Comparison of ENCODE assay signal across 1 cellular context in the genomic region with DNA sequence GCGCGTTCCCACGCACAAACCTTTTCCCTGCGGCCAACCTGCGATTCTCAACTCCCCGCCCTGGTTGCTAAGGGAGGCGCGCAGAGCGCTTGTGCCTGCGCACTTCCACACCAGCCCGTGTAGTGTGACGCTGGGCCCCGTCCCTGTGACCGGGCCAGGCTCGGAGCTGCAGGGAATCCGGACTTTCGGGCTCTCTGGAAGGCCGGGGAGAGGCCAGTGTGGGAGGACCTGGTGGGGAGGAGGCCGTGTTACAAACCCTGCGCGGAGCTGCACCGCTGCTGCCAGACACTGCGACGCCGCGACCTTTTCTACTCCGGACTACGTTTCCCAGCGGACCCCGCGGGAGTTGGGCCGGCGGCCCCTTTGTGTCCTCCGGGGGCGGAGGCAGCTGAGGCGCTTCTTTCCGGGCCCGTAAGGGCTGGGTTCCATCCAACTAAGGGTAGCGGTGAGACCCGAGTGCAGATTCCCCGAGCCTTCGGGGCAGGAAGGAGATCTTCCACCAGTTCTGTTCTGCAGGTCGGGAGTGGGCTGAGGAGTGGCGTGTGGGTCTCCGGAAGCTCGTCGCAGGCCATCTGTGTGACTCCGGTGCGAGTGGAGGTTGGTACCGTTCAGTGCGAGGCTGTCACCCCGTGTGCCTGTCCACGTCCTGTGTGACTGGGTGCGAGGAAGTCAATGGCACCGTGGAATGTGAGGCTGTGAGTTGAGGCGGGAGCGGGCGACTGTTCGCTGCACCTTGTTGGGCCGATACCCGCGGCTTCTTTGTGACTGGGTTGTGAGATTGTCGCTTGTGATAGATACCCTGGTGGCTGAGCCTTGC.
TF ChIP-seq lines count a peak whose summit lies in the region.

A gene (plus strand): TSS at position 396 of the 817 bp plus-strand sequence. CDS start 999 bp downstream, outside the sequence.

TF ChIP-seq in SK-N-SH, 30 proteins besides CTCF, POLR2A, EP300 and RAD21 (continued from another document):
- TF ChIP-seq, protein P1, sequence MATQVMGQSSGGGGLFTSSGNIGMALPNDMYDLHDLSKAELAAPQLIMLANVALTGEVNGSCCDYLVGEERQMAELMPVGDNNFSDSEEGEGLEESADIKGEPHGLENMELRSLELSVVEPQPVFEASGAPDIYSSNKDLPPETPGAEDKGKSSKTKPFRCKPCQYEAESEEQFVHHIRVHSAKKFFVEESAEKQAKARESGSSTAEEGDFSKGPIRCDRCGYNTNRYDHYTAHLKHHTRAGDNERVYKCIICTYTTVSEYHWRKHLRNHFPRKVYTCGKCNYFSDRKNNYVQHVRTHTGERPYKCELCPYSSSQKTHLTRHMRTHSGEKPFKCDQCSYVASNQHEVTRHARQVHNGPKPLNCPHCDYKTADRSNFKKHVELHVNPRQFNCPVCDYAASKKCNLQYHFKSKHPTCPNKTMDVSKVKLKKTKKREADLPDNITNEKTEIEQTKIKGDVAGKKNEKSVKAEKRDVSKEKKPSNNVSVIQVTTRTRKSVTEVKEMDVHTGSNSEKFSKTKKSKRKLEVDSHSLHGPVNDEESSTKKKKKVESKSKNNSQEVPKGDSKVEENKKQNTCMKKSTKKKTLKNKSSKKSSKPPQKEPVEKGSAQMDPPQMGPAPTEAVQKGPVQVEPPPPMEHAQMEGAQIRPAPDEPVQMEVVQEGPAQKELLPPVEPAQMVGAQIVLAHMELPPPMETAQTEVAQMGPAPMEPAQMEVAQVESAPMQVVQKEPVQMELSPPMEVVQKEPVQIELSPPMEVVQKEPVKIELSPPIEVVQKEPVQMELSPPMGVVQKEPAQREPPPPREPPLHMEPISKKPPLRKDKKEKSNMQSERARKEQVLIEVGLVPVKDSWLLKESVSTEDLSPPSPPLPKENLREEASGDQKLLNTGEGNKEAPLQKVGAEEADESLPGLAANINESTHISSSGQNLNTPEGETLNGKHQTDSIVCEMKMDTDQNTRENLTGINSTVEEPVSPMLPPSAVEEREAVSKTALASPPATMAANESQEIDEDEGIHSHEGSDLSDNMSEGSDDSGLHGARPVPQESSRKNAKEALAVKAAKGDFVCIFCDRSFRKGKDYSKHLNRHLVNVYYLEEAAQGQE (IDR thresholded peaks at IDR 0.05; ENCODE audit: low read depth, low read length): no peak
- TF ChIP-seq MXI1 (IDR thresholded peaks at IDR 0.05; ENCODE audit: low read depth, low read length) (peak; percentile 86), TEAD4 (IDR thresholded peaks at IDR 0.05; ENCODE audit: borderline replicate concordance, insufficient read depth) (no peak), NRF1 (IDR thresholded peaks at IDR 0.05; ENCODE audit: low read depth, low read length) (peak; percentile 55), RCOR1 (IDR thresholded peaks at IDR 0.05; ENCODE audit: low read length) (peak; percentile 37; the same call in 1 of the 2 replicates)
- TF ChIP-seq, protein P2, sequence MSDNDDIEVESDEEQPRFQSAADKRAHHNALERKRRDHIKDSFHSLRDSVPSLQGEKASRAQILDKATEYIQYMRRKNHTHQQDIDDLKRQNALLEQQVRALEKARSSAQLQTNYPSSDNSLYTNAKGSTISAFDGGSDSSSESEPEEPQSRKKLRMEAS (IDR thresholded peaks at IDR 0.05; ENCODE audit: low read depth): peak; percentile 47; the same call in 1 of the 2 replicates
